In genomic region chr1:29256979-29257804, GRCh38 we compare ENCODE assay signal across 10 cellular contexts. TPM values are rescaled to one million over a fixed set of nuclear protein-coding genes. Genes with fewer than 3 reads are reported as not detected.
DNase-seq lines count a peak whose midpoint lies in the region; ATAC-seq and TF ChIP-seq lines count a peak whose summit lies in the region.
"Had no signal": no experiment of that assay in that cellular context is flagged by ENCODE, and none has a peak within 500 bp of the region (broad histone marks: within the 10 kb centered on the region; RNA-seq: fewer than 3 reads in every experiment).

No MANE protein-coding gene starts in this region.

- H3K4me3 Mint-ChIP-seq in T-helper 17 cell (peak overlapping the region; percentile 64), mesothelial cell of epicardium (peak overlapping the region; percentile 2)
- H3K4me3 Mint-ChIP-seq: memory B cell had no signal

- no peak for TF ChIP-seq CTCF in mesothelial cell of epicardium (IDR thresholded peaks at IDR 0.05; ENCODE audit: unreplicated experiment)

- ATAC-seq in T-helper 17 cell, result no peak
- no peak for ATAC-seq in HG03432 (IDR thresholded peaks at IDR 0.05; ENCODE audit: unreplicated experiment)
- ATAC-seq in GM21786 (IDR thresholded peaks at IDR 0.05; ENCODE audit: unreplicated experiment), result no peak

- no peaks in the 10 kb centered on the region for H3K9me3 Mint-ChIP-seq in mesothelial cell of epicardium
- H3K9me3 Mint-ChIP-seq: memory B cell had no signal

- H3K27me3 Mint-ChIP-seq in T-helper 17 cell (peaks cover 47% of the 10 kb centered on the region), mesothelial cell of epicardium (ENCODE audit: low read depth) (no peaks in the 10 kb centered on the region)

- DNase-seq in COLO829 (ENCODE audit: low spot score) (peak; percentile 62), LHCN-M2 (ENCODE audit: low read depth) (peak; percentile 64), T-helper 17 cell (no peak), mesothelial cell of epicardium (ENCODE audit: low spot score in 2 of 2, unreplicated experiment in 2 of 2) (peak in 1 of 2 experiments; percentile 76)
- DNase-seq in activated CD4-positive, alpha-beta T cell treated with anti-CD3 and anti-CD28 coated beads for 48 hours, result no peak
- no peak for DNase-seq in activated CD8-positive, alpha-beta memory T cell treated with anti-CD3 and anti-CD28 coated beads, Interleukin-2, amount 50 U/mL, for 4 hours
- DNase-seq: activated naive CD4-positive, alpha-beta T cell treated with anti-CD3 and anti-CD28 coated beads, Interleukin-2, amount 50 U/mL, for 16 hours had no signal

- H3K36me3 Mint-ChIP-seq in T-helper 17 cell (ENCODE audit: low read depth), result peaks cover 2% of the 10 kb centered on the region
- no peaks in the 10 kb centered on the region for H3K36me3 Mint-ChIP-seq in mesothelial cell of epicardium
- H3K36me3 Mint-ChIP-seq: memory B cell had no signal

- H3K9me3 ChIP-seq in T-helper 17 cell (ENCODE audit: control insufficient read depth, low read length, poor library complexity, severe bottlenecking), result no peaks in the 10 kb centered on the region

- H3K4me1 Mint-ChIP-seq in T-helper 17 cell, result peaks cover 8% of the 10 kb centered on the region
- H3K4me1 Mint-ChIP-seq in mesothelial cell of epicardium, result peaks cover 86% of the 10 kb centered on the region

- H3K27ac Mint-ChIP-seq in T-helper 17 cell (no peak overlapping the region), mesothelial cell of epicardium (peak overlapping the region; percentile 92)
- H3K27ac Mint-ChIP-seq: memory B cell had no signal

RNA-seq across cellular contexts. Expression of gene PTPRU, which starts 20.9 kb away (rescaled TPM):
- 86.0 and 96.7 TPM in 2 replicates for total RNA-seq in LHCN-M2 (2014; rRNA removed)
- polyA plus RNA-seq in LHCN-M2 (2012), result 6.0 TPM
- total RNA-seq in T-helper 17 cell, result not detected
- 143 to 151 TPM (median 145 TPM) in 3 replicates for total RNA-seq in mesothelial cell of epicardium

RNA-seq across cellular contexts. Expression of gene MECR, which starts 26.5 kb away (rescaled TPM):
- total RNA-seq in LHCN-M2 (2014; rRNA removed) (32.4 and 33.3 TPM in 2 replicates), T-helper 17 cell (1 to 10 TPM; 7.6 to 8.0 TPM), mesothelial cell of epicardium (36.6 to 40.0 TPM (median 38.0 TPM) in 3 replicates)
- polyA plus RNA-seq in LHCN-M2 (2012), result 32.6 TPM

Comparison
In these comparisons a context has a peak if more than half of its experiments do, and no peak if none do; other contexts are left out.
1. DNase-seq: peak in COLO829 (single experiment) and LHCN-M2 (single experiment); none in T-helper 17 cell (0 of 3), activated CD4-positive, alpha-beta T cell treated with anti-CD3 and anti-CD28 coated beads for 48 hours (single experiment) and activated CD8-positive, alpha-beta memory T cell treated with anti-CD3 and anti-CD28 coated beads, Interleukin-2, amount 50 U/mL, for 4 hours (single experiment).
2. RNA of gene PTPRU, which starts 20.9 kb away (total RNA-seq): 143 to 151 TPM in mesothelial cell of epicardium and 86.0 to 96.7 TPM in LHCN-M2; not detected in T-helper 17 cell; every median in the first group is over 10 times any median in the second.